Comparison of ENCODE assay signal across 29 cellular contexts in the genomic region with DNA sequence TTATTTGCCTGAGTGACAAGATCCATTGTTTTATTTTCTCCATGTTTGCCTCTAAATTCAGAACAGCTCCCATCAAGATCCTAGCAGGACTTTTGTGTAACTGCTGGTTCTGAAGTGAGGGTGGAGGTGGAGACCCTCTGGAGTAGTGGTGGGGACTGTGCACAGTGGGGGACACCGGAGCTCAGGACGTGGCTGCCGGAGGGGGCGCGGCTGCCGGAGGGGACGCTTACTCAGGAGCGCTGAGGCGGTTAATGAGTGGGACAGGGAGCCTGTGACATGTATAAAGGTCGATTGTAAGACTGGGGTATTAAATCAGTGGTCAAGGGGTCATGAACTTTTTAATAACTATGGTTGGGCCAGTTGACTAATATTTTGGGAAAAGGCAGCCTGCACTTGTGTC.
"Had no signal": no experiment of that assay in that cellular context is flagged by ENCODE, and none has a peak within 500 bp of the region (broad histone marks: within the 10 kb centered on the region; RNA-seq: fewer than 3 reads in every experiment).

No MANE protein-coding gene starts in this region.

- H3K9me3 ChIP-seq: body of pancreas, colonic mucosa, thyroid gland, upper lobe of right lung had no signal

- H3K27me3 Mint-ChIP-seq: activated naive CD8-positive, alpha-beta T cell; naive B cell; stimulated activated naive CD8-positive, alpha-beta T cell treated with anti-CD3 and anti-CD28 coated beads, Interleukin-15, amount 100 ng/mL, for 72 hours had no signal

- H3K27me3 ChIP-seq: body of pancreas, cardiac muscle cell, colonic mucosa, dorsolateral prefrontal cortex, gastrocnemius medialis, hepatocyte, thyroid gland, upper lobe of right lung had no signal

- H3K4me1 ChIP-seq: body of pancreas, colonic mucosa, upper lobe of right lung had no signal

- H3K4me2 ChIP-seq: hepatocyte had no signal

- H3K4me3 Mint-ChIP-seq: activated naive CD8-positive, alpha-beta T cell; activated T-cell treated with anti-CD3 and anti-CD28 coated beads, Interleukin-2, amount 50 U/mL, for 72 hours; mesothelial cell of epicardium; naive B cell; stimulated activated naive CD8-positive, alpha-beta T cell treated with anti-CD3 and anti-CD28 coated beads, Interleukin-15, amount 100 ng/mL, for 72 hours had no signal

- H2AFZ ChIP-seq: hepatocyte had no signal

- DNase-seq: activated CD4-positive, alpha-beta T cell treated with anti-CD3 and anti-CD28 coated beads for 4 hours; activated CD4-positive, alpha-beta T cell treated with anti-CD3 and anti-CD28 coated beads, Interleukin-2, amount 50 U/mL, for 4 hours; activated CD4-positive, CD25-positive, alpha-beta regulatory T cell; activated effector memory CD4-positive, alpha-beta T cell treated with Interleukin-2 at 50 U/mL for 16 hours; activated naive CD4-positive, alpha-beta T cell treated with Interleukin-2 at 50 U/mL for 16 hours; activated T-cell treated with anti-CD3 and anti-CD28 coated beads for 4 hours; activated T-cell treated with anti-CD3 and anti-CD28 coated beads, Interleukin-2, amount 50 U/mL, for 72 hours; aorta; body of pancreas; cerebellar nuclear complex; colonic mucosa; dorsolateral prefrontal cortex; effector memory CD4-positive, alpha-beta T cell; erythroblast; gastrocnemius medialis; islet precursor cell; left cardiac atrium; naive B cell; stimulated activated CD4-positive, alpha-beta T cell treated with anti-CD3 and anti-CD28 coated beads, Interleukin-12 subunit alpha, Interleukin-12 subunit beta, amount 100 ng/mL, for 4 hours; stimulated activated CD4-positive, alpha-beta T cell treated with anti-CD3 and anti-CD28 coated beads, Interleukin-4, amount 100 ng/mL, for 1 hour; stimulated activated naive CD8-positive, alpha-beta T cell treated with anti-CD3 and anti-CD28 coated beads, Interleukin-15, amount 100 ng/mL, for 72 hours; thyroid gland; upper lobe of right lung had no signal

- ATAC-seq: activated T-cell treated with anti-CD3 and anti-CD28 coated beads, Interleukin-2, amount 50 U/mL, for 72 hours; body of pancreas; gastrocnemius medialis; left cardiac atrium; sciatic nerve; stimulated activated naive CD8-positive, alpha-beta T cell treated with anti-CD3 and anti-CD28 coated beads, Interleukin-15, amount 100 ng/mL, for 72 hours; upper lobe of right lung had no signal

- H3K4me3 ChIP-seq: body of pancreas, cardiac muscle cell, colonic mucosa, dorsolateral prefrontal cortex, gastrocnemius medialis, hepatocyte, skin epidermis, thyroid gland, upper lobe of right lung had no signal

- H3K27ac ChIP-seq: body of pancreas, cardiac muscle cell, colonic mucosa, dorsolateral prefrontal cortex, gastrocnemius medialis, hepatocyte, skin epidermis, upper lobe of right lung had no signal

- H3K36me3 ChIP-seq: colonic mucosa had no signal

- H3K4me1 Mint-ChIP-seq: mesothelial cell of epicardium had no signal

- H3K27ac Mint-ChIP-seq: activated naive CD8-positive, alpha-beta T cell; mesothelial cell of epicardium had no signal
